Comparison of ENCODE assay signal across 8 cellular contexts in the genomic region with DNA sequence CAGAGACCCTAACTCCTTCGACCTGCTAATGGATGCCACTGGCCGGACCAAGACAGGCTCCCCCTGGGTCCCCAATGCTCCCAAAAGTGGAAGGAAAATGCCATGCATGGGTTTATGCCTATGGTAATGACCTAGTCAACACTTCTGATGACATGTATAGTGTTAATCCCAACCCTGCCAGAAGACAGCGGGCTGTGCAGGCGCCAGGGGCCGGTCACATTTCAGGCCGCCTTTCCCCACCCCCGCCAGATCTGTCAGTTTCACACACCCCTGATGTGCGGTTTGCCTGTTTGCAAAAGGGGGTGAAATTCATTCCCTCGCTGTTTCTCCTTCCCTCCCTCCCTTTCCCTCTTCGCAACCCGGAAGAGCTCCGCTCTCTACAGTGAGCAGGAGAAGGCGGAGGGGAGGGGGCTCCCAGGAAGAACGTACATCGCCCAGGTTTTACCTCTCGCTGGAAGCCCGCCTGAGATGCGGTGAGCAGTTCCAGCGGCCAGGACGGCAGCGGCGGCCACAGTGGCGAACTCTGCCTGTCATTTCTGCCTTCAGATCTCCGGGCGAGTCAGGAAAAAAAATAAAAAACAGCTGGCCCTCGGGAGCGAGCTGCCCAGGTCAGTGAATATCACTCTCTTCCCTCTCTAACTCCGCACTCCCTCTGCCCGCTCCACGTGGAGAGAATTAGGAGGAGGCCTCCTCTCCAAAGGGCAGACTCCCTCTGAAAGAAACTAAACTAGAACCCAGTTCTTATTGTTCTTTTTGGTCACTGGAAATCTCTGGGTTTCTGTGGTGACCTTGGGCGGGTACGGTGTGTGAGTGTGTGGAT. TPM values are rescaled to one million over a fixed set of nuclear protein-coding genes. Genes with fewer than 3 reads are reported as not detected.
DNase-seq lines count a peak whose midpoint lies in the region; ATAC-seq and TF ChIP-seq lines count a peak whose summit lies in the region.

No MANE protein-coding gene starts in this region.

- H3K4me1 ChIP-seq in DND-41 (ENCODE audit: insufficient read depth, low read length) (peaks cover 22% of the 10 kb centered on the region), Loucy (ENCODE audit: insufficient read depth, low read length, poor library complexity, severe bottlenecking) (peaks cover 35% of the 10 kb centered on the region)
- peaks cover 75% of the 10 kb centered on the region for H3K4me1 ChIP-seq in effector memory CD4-positive, alpha-beta T cell (ENCODE audit: control insufficient read depth, insufficient read depth, low read length, poor library complexity, severe bottlenecking)

- TF ChIP-seq CTCF in DND-41 (IDR thresholded peaks at IDR 0.05; ENCODE audit: borderline replicate concordance, extremely low read depth, low read length, poor library complexity, severe bottlenecking) (no peak), Loucy (conservative IDR thresholded peaks at IDR 0.05; ENCODE audit: low read length) (no peak), osteocyte (IDR thresholded peaks at IDR 0.05) (no peak)

- H3K27me3 ChIP-seq in DND-41 (ENCODE audit: insufficient read depth, low read length, poor library complexity) = no peaks in the 10 kb centered on the region
- H3K27me3 ChIP-seq in Loucy (ENCODE audit: insufficient read depth, low read length, poor library complexity, severe bottlenecking) = peaks cover 14% of the 10 kb centered on the region
- peaks cover 97% of the 10 kb centered on the region for H3K27me3 ChIP-seq in effector memory CD4-positive, alpha-beta T cell (replicated peaks; ENCODE audit: control insufficient read depth, insufficient read depth, low read length, poor library complexity, severe bottlenecking)

- H3K27ac Mint-ChIP-seq in osteocyte (ENCODE audit: unreplicated experiment) = no peak overlapping the region

- H3K9me2 ChIP-seq in Loucy (replicated peaks; ENCODE audit: low read depth, low read length) = no peaks in the 10 kb centered on the region

- peak overlapping the region; percentile 56 for H3K27ac ChIP-seq in DND-41 (ENCODE audit: low read length)
- no peak overlapping the region for H3K27ac ChIP-seq in effector memory CD4-positive, alpha-beta T cell (ENCODE audit: insufficient read depth, low read length, poor library complexity, severe bottlenecking)

- peaks cover 91% of the 10 kb centered on the region for H3K27me3 Mint-ChIP-seq in osteocyte (ENCODE audit: unreplicated experiment)

- H3K4me3 Mint-ChIP-seq in osteocyte (ENCODE audit: unreplicated experiment) = peak overlapping the region; percentile 66

- DNase-seq in DND-41 = peak; percentile 60
- no peak for DNase-seq in effector memory CD4-positive, alpha-beta T cell
- no peak for DNase-seq in osteocyte (ENCODE audit: extremely low spot score, unreplicated experiment)
- DNase-seq in NCI-H128 (lab: John Stamatoyannopoulos, UW; ENCODE audit: unreplicated experiment) = no peak

- H2AFZ ChIP-seq in DND-41 (ENCODE audit: low read depth, low read length) = peak overlapping the region; percentile 76
- peak overlapping the region; percentile 41 for H2AFZ ChIP-seq in Loucy (ENCODE audit: low read length)

- 0 out of 2 replicates have a peak, but pooled peaks cover 2% of the 10 kb centered on the region for H3K79me2 ChIP-seq in DND-41 (ENCODE audit: insufficient read depth, low read length)
- no peaks in the 10 kb centered on the region for H3K79me2 ChIP-seq in Loucy (ENCODE audit: insufficient read depth, low read length)

- no peaks in the 10 kb centered on the region for H4K20me1 ChIP-seq in DND-41 (ENCODE audit: insufficient read depth, low read length)
- H4K20me1 ChIP-seq in Loucy (ENCODE audit: insufficient read depth, low read length, poor library complexity, severe bottlenecking) = no peaks in the 10 kb centered on the region

- H3K9me3 ChIP-seq in DND-41 (ENCODE audit: insufficient read depth, low read length, severe bottlenecking) (no peaks in the 10 kb centered on the region), Loucy (ENCODE audit: insufficient read depth, low read depth, low read length) (no peaks in the 10 kb centered on the region)
- no peaks in the 10 kb centered on the region for H3K9me3 ChIP-seq in effector memory CD4-positive, alpha-beta T cell (ENCODE audit: control insufficient read depth, low read length)

- H3K9me3 Mint-ChIP-seq in osteocyte (ENCODE audit: unreplicated experiment) = no peaks in the 10 kb centered on the region

- no peaks in the 10 kb centered on the region for H3F3A ChIP-seq in Loucy (ENCODE audit: low read depth)

- H3K36me3 ChIP-seq in DND-41 (ENCODE audit: insufficient read depth, low read length) = no peaks in the 10 kb centered on the region
- H3K36me3 ChIP-seq in Loucy (ENCODE audit: insufficient read depth, low read length) = no peaks in the 10 kb centered on the region
- no peaks in the 10 kb centered on the region for H3K36me3 ChIP-seq in effector memory CD4-positive, alpha-beta T cell (ENCODE audit: control insufficient read depth, insufficient read depth, low read length)

- peak overlapping the region; percentile 51 for H3K9ac ChIP-seq in DND-41 (ENCODE audit: low read depth, low read length)
- H3K9ac ChIP-seq in Loucy (ENCODE audit: low read depth, low read length, poor library complexity, severe bottlenecking) = no peak overlapping the region

- H3K4me1 Mint-ChIP-seq in osteocyte (ENCODE audit: unreplicated experiment) = peaks cover 24% of the 10 kb centered on the region

- peaks cover 4% of the 10 kb centered on the region for H3K36me3 Mint-ChIP-seq in osteocyte (ENCODE audit: unreplicated experiment)

- peak overlapping the region; percentile 10 to 59; a peak in 3 of 4 replicates for H3K4me3 ChIP-seq in DND-41 (ENCODE audit: low read depth in 1 of 2, low read length in 2 of 2)
- H3K4me3 ChIP-seq in Loucy (ENCODE audit: low read length, poor library complexity, severe bottlenecking) = no peak overlapping the region
- H3K4me3 ChIP-seq in effector memory CD4-positive, alpha-beta T cell (ENCODE audit: insufficient read depth, low read depth, low read length, poor library complexity, severe bottlenecking) = peak overlapping the region; percentile 17

- ATAC-seq in DND-41 (ENCODE audit: insufficient read depth, low read depth) = peak; percentile 84
- ATAC-seq in GM18517 (IDR thresholded peaks at IDR 0.05; ENCODE audit: unreplicated experiment) = no peak
- ATAC-seq in GM21423 (IDR thresholded peaks at IDR 0.05; ENCODE audit: unreplicated experiment) = no peak
- ATAC-seq in GM19455 (IDR thresholded peaks at IDR 0.05; ENCODE audit: unreplicated experiment) = no peak

- H3K4me2 ChIP-seq in DND-41 (ENCODE audit: insufficient read depth, low read length) = peak overlapping the region; percentile 69
- no peak overlapping the region for H3K4me2 ChIP-seq in Loucy (ENCODE audit: low read depth, low read length, poor library complexity, severe bottlenecking)

RNA-seq across cellular contexts. Expression of a gene that starts 9.4 kb away (rescaled TPM):
- total RNA-seq in osteocyte = not detected in 2 replicates
